32 cellular contexts compared by ENCODE assay signal in the genomic region with DNA sequence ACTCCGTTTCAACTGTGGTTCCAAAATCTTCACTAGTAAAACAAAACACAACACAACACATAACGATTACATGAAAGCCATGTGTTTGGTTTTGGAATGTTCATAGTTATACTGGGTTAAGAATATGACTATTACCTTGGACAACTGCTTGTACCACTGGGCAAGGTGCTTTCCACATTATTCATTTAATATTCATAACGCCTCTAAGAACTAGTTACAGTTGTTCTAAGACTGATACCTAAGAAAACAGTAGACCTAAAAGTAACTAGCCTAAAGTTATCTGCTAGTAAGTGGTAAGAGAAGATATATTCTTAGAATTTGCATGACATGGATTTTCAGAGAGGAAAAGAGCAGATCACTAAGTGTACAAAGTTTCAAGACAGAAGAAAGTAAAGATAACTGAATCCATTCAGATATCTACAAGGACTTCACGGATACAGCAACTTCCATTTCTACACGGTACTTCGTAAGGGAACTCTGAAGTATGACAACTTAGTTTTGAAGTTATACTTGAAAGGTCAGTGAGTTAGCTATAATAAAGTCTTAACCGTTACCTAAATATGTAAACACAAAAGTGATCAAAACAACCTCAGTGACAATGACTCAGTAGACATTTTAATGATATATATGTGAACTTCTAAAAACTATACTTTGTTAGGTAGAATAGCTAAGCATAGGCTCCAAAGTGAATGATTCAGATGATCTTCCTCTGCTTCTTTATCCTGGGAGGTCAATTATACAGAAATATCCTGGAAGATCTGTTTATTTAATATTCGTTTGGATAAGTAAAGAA.
DNase-seq lines count a peak whose midpoint lies in the region; ATAC-seq, FAIRE-seq and TF ChIP-seq lines count a peak whose summit lies in the region.
"Had no signal": no experiment of that assay in that cellular context is flagged by ENCODE, and none has a peak within 500 bp of the region (broad histone marks: within the 10 kb centered on the region; RNA-seq: fewer than 3 reads in every experiment).

No MANE protein-coding gene starts in this region.

- H3K4me3 Mint-ChIP-seq in activated T-cell treated with anti-CD3 and anti-CD28 coated beads, Interleukin-2, amount 50 U/mL, for 24 hours = no peak overlapping the region
- H3K4me3 Mint-ChIP-seq in astrocyte (ENCODE audit: unreplicated experiment) (no peak overlapping the region), immature natural killer cell (no peak overlapping the region)
- H3K4me3 Mint-ChIP-seq: activated CD4-positive, alpha-beta T cell treated with anti-CD3 and anti-CD28 coated beads, Interleukin-2, amount 10 ng/mL, durations not matched to agents 24 days and 14 days; activated naive CD4-positive, alpha-beta T cell treated with anti-CD3 and anti-CD28 coated beads, Interleukin-2, amount 50 U/mL, for 24 hours; CD14-positive monocyte; memory B cell; neural crest cell; stimulated activated naive B cell treated with anti-CD40 and anti-IgM and Interleukin-4, amounts not matched to agents 10 μg/mL and 1 μg/mL and 100 μg/mL, for 72 hours had no signal

- peak; percentile 17 for FAIRE-seq in astrocyte (lab: Jason Lieb, UNC)
- FAIRE-seq: GM19239 had no signal

- no peak for DNase-seq in activated T-cell treated with anti-CD3 and anti-CD28 coated beads, Interleukin-2, amount 50 U/mL, for 24 hours
- no peak for DNase-seq in activated T-cell treated with anti-CD3 and anti-CD28 coated beads, Interleukin-2, amount 50 U/mL, for 1 hour
- DNase-seq in astrocyte (ENCODE audit: low read depth) (no peak), Peyer's patch (no peak), immature natural killer cell (no peak), EL (no peak)
- no peak for DNase-seq in activated CD4-positive, alpha-beta T cell treated with anti-CD3 and anti-CD28 coated beads, Interleukin-2, amount 50 U/mL, for 4 hours
- DNase-seq: activated CD4-positive, alpha-beta T cell treated with anti-CD3 and anti-CD28 coated beads, Interleukin-2, amount 10 ng/mL, durations not matched to agents 24 days and 14 days; Calu3; colonic mucosa; DMS79 treated with DMSO at 0.1 percent for 48 hours; effector CD4-positive, alpha-beta T cell; GF-D8; GOT3; NCI-H1694; NCI-H446 treated with DMSO at 0.1 percent for 48 hours; NCI-H774; ovary; retina; RPMI8226; SJCRH30; stimulated activated naive B cell treated with anti-CD40 and anti-IgM and Interleukin-4, amounts not matched to agents 10 μg/mL and 1 μg/mL and 100 μg/mL, for 72 hours; upper lobe of left lung; WERI-Rb-1 had no signal

- H3K27me3 Mint-ChIP-seq in activated T-cell treated with anti-CD3 and anti-CD28 coated beads, Interleukin-2, amount 50 U/mL, for 24 hours = no peaks in the 10 kb centered on the region
- no peaks in the 10 kb centered on the region for H3K27me3 Mint-ChIP-seq in astrocyte (ENCODE audit: low read depth, unreplicated experiment)
- peaks cover 0 to 2% (median 0%) of the 10 kb centered on the region in 3 donors for H3K27me3 Mint-ChIP-seq in immature natural killer cell (ENCODE audit: low read depth in 3 of 3)
- H3K27me3 Mint-ChIP-seq: activated CD4-positive, alpha-beta T cell treated with anti-CD3 and anti-CD28 coated beads, Interleukin-2, amount 10 ng/mL, durations not matched to agents 24 days and 14 days; activated naive CD4-positive, alpha-beta T cell treated with anti-CD3 and anti-CD28 coated beads, Interleukin-2, amount 50 U/mL, for 24 hours; memory B cell; stimulated activated naive B cell treated with anti-CD40 and anti-IgM and Interleukin-4, amounts not matched to agents 10 μg/mL and 1 μg/mL and 100 μg/mL, for 72 hours had no signal

- H3K4me1 ChIP-seq in astrocyte (ENCODE audit: insufficient read depth, low read length) (no peaks in the 10 kb centered on the region), Peyer's patch (no peaks in the 10 kb centered on the region)
- H3K4me1 ChIP-seq: colonic mucosa, SJCRH30 had no signal

- ATAC-seq in HG03520 (IDR thresholded peaks at IDR 0.05; ENCODE audit: unreplicated experiment) = peak; percentile 50
- ATAC-seq: stimulated activated naive B cell treated with anti-CD40 and anti-IgM and Interleukin-4, amounts not matched to agents 10 μg/mL and 1 μg/mL and 100 μg/mL, for 72 hours had no signal

- TF ChIP-seq CTCF in astrocyte (IDR thresholded peaks at IDR 0.05; ENCODE audit: insufficient read depth, low read depth, low read length) (no peak), Peyer's patch (IDR thresholded peaks at IDR 0.05) (no peak)

- H3K9me3 ChIP-seq in astrocyte (ENCODE audit: insufficient read depth, low read depth, low read length) = no peaks in the 10 kb centered on the region
- H3K9me3 ChIP-seq in Peyer's patch = no peaks in the 10 kb centered on the region
- H3K9me3 ChIP-seq: colonic mucosa, ovary, SJCRH30, upper lobe of left lung had no signal

- H2AFZ ChIP-seq in astrocyte (ENCODE audit: low read depth, low read length) = no peak overlapping the region

- no peaks in the 10 kb centered on the region for H4K20me1 ChIP-seq in astrocyte (ENCODE audit: insufficient read depth, low read length)

- TF ChIP-seq POLR2A in Peyer's patch (IDR thresholded peaks at IDR 0.05) = no peak

- peaks cover 4% of the 10 kb centered on the region for H3K4me1 Mint-ChIP-seq in activated T-cell treated with anti-CD3 and anti-CD28 coated beads, Interleukin-2, amount 50 U/mL, for 24 hours (ENCODE audit: low read depth)
- peaks cover 2% of the 10 kb centered on the region for H3K4me1 Mint-ChIP-seq in astrocyte (ENCODE audit: low read depth, unreplicated experiment)
- H3K4me1 Mint-ChIP-seq in immature natural killer cell = peaks cover 1 to 5% of the 10 kb centered on the region in 2 donors
- H3K4me1 Mint-ChIP-seq: CD14-positive monocyte, memory B cell, neural crest cell had no signal

- H3K27ac ChIP-seq in astrocyte (ENCODE audit: low read depth, low read length) = no peak overlapping the region
- H3K27ac ChIP-seq in Peyer's patch = no peak overlapping the region
- H3K27ac ChIP-seq: cardiac muscle cell, colonic mucosa, ovary, SJCRH30, skin epidermis, upper lobe of left lung, WERI-Rb-1 had no signal

- H3K9ac ChIP-seq in astrocyte (ENCODE audit: low read length) = no peak overlapping the region

- H3K9me3 Mint-ChIP-seq in activated T-cell treated with anti-CD3 and anti-CD28 coated beads, Interleukin-2, amount 50 U/mL, for 24 hours = no peaks in the 10 kb centered on the region
- H3K9me3 Mint-ChIP-seq in astrocyte (ENCODE audit: unreplicated experiment) (no peaks in the 10 kb centered on the region), immature natural killer cell (no peaks in the 10 kb centered on the region)
- H3K9me3 Mint-ChIP-seq: activated CD4-positive, alpha-beta T cell treated with anti-CD3 and anti-CD28 coated beads, Interleukin-2, amount 10 ng/mL, durations not matched to agents 24 days and 14 days; activated naive CD4-positive, alpha-beta T cell treated with anti-CD3 and anti-CD28 coated beads, Interleukin-2, amount 50 U/mL, for 24 hours; CD14-positive monocyte; memory B cell; neural crest cell; stimulated activated naive B cell treated with anti-CD40 and anti-IgM and Interleukin-4, amounts not matched to agents 10 μg/mL and 1 μg/mL and 100 μg/mL, for 72 hours had no signal

- no peaks in the 10 kb centered on the region for H3K36me3 ChIP-seq in astrocyte (ENCODE audit: insufficient read depth, low read length)
- H3K36me3 ChIP-seq in Peyer's patch = peaks cover 0 to 8% (median 0%) of the 10 kb centered on the region in 3 donors
- H3K36me3 ChIP-seq: cardiac muscle cell, colonic mucosa, ovary, WERI-Rb-1 had no signal

- no peaks in the 10 kb centered on the region for H3K27me3 ChIP-seq in astrocyte (ENCODE audit: insufficient read depth, low read length)
- H3K27me3 ChIP-seq in Peyer's patch = no peaks in the 10 kb centered on the region
- H3K27me3 ChIP-seq: cardiac muscle cell, colonic mucosa, ovary, SJCRH30, upper lobe of left lung had no signal

- H3K4me3 ChIP-seq in astrocyte (ENCODE audit: insufficient read depth, low read depth, low read length) = no peak overlapping the region
- H3K4me3 ChIP-seq in Peyer's patch = no peak overlapping the region
- H3K4me3 ChIP-seq: cardiac muscle cell, colonic mucosa, ovary, SJCRH30, skin epidermis, upper lobe of left lung had no signal

- H3K79me2 ChIP-seq in astrocyte (ENCODE audit: insufficient read depth, low read length) = no peaks in the 10 kb centered on the region

- H3K27ac Mint-ChIP-seq in activated T-cell treated with anti-CD3 and anti-CD28 coated beads, Interleukin-2, amount 50 U/mL, for 24 hours = peak overlapping the region; percentile 79
- no peak overlapping the region for H3K27ac Mint-ChIP-seq in astrocyte (ENCODE audit: unreplicated experiment)
- peak overlapping the region in 3 of 6 donors; percentile 13 to 63 (median 17) for H3K27ac Mint-ChIP-seq in immature natural killer cell
- H3K27ac Mint-ChIP-seq: activated CD4-positive, alpha-beta T cell treated with anti-CD3 and anti-CD28 coated beads, Interleukin-2, amount 10 ng/mL, durations not matched to agents 24 days and 14 days; activated naive CD4-positive, alpha-beta T cell treated with anti-CD3 and anti-CD28 coated beads, Interleukin-2, amount 50 U/mL, for 24 hours; CD14-positive monocyte; memory B cell; stimulated activated naive B cell treated with anti-CD40 and anti-IgM and Interleukin-4, amounts not matched to agents 10 μg/mL and 1 μg/mL and 100 μg/mL, for 72 hours had no signal

- no peak overlapping the region for H3K4me2 ChIP-seq in astrocyte (ENCODE audit: low read length)

- H3K36me3 Mint-ChIP-seq in activated T-cell treated with anti-CD3 and anti-CD28 coated beads, Interleukin-2, amount 50 U/mL, for 24 hours (ENCODE audit: low read depth) = peaks cover 82% of the 10 kb centered on the region
- H3K36me3 Mint-ChIP-seq in astrocyte (ENCODE audit: low read depth, unreplicated experiment) = peaks cover 3% of the 10 kb centered on the region
- H3K36me3 Mint-ChIP-seq in immature natural killer cell = peaks cover 12 to 31% (median 13%) of the 10 kb centered on the region in 3 donors
